In the genomic region with DNA sequence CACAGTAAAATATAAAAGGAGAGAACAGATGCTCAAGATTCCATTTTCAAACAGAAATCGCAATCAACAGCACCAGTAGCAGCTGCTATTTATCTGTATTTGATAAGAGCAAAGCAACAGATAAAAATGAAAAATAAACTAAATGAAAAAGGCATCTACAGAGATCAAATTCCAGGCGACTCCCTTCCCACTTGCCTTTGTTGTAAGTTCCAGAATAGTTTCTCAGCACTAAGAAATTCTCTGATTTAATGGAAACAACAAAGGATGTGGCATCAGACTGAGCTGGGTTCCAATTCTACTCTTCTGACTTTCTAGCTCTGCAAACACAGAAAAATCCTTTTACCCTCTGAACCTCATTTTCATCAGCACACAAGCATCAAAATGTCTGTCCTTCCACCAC, we compare ENCODE assay signal across 21 cellular contexts.
DNase-seq lines count a peak whose midpoint lies in the region; ATAC-seq and TF ChIP-seq lines count a peak whose summit lies in the region.
"Had no signal": no experiment of that assay in that cellular context is flagged by ENCODE, and none has a peak within 500 bp of the region (broad histone marks: within the 10 kb centered on the region; RNA-seq: fewer than 3 reads in every experiment).

No MANE protein-coding gene starts in this region.

- peak overlapping the region; percentile 98 for H3K27ac ChIP-seq in neutrophil
- H3K27ac ChIP-seq in effector memory CD4-positive, alpha-beta T cell (ENCODE audit: insufficient read depth, low read length, poor library complexity, severe bottlenecking) = no peak overlapping the region
- H3K27ac ChIP-seq: C4-2B had no signal

- TF ChIP-seq CTCF in AG10803 (conservative IDR thresholded peaks at IDR 0.05; ENCODE audit: low read length) (no peak), neutrophil (IDR thresholded peaks at IDR 0.05) (no peak)

- no peak for ATAC-seq in sciatic nerve
- ATAC-seq: Right ventricle myocardium inferior had no signal

- H3K36me3 ChIP-seq in neutrophil = no peaks in the 10 kb centered on the region
- no peaks in the 10 kb centered on the region for H3K36me3 ChIP-seq in effector memory CD4-positive, alpha-beta T cell (ENCODE audit: control insufficient read depth, insufficient read depth, low read length)
- H3K36me3 ChIP-seq: MG63 had no signal

- H3K4me3 ChIP-seq in AG10803 (ENCODE audit: low read length) = no peak overlapping the region
- no peak overlapping the region for H3K4me3 ChIP-seq in neutrophil (ENCODE audit: low read depth in 1 of 2, low read length in 1 of 2)
- H3K4me3 ChIP-seq in effector memory CD4-positive, alpha-beta T cell (ENCODE audit: insufficient read depth, low read depth, low read length, poor library complexity, severe bottlenecking) = no peak overlapping the region
- H3K4me3 ChIP-seq: MG63 had no signal

- DNase-seq in AG10803 (ENCODE audit: low read depth) (peak; percentile 39), NCI-H226 (peak; percentile 66), fibroblast of gingiva (ENCODE audit: low read depth) (peak; percentile 4), erythroblast (lab: John Stamatoyannopoulos, UW) (no peak), sciatic nerve (ENCODE audit: low spot score) (no peak)
- no peak for DNase-seq in effector memory CD4-positive, alpha-beta T cell
- DNase-seq: Calu3; CD8-positive, alpha-beta memory T cell; DMS153; Kasumi-1; MG63; NCI-H1417; NCI-H1694 treated with DMSO at 0.1 percent for 48 hours; NCI-H2081 treated with DMSO at 0.1 percent for 48 hours; NCI-H2171 treated with DMSO at 0.1 percent for 48 hours; NCI-H446; NCI-H526 treated with DMSO at 0.1 percent for 48 hours; OCI-M1 had no signal

- no peaks in the 10 kb centered on the region for H3K27me3 ChIP-seq in neutrophil
- H3K27me3 ChIP-seq in effector memory CD4-positive, alpha-beta T cell (replicated peaks; ENCODE audit: control insufficient read depth, insufficient read depth, low read length, poor library complexity, severe bottlenecking) = no peaks in the 10 kb centered on the region
- H3K27me3 ChIP-seq: MG63 had no signal

- no peak for TF ChIP-seq POLR2A in erythroblast (IDR thresholded peaks at IDR 0.05; ENCODE audit: low read length)

- no peaks in the 10 kb centered on the region for H3K9me3 ChIP-seq in neutrophil
- H3K9me3 ChIP-seq in effector memory CD4-positive, alpha-beta T cell (ENCODE audit: control insufficient read depth, low read length) = no peaks in the 10 kb centered on the region
- H3K9me3 ChIP-seq: MG63 had no signal

- peaks cover 42 to 57% of the 10 kb centered on the region in 2 experiments for H3K4me1 ChIP-seq in neutrophil (ENCODE audit: control insufficient read depth in 1 of 2, insufficient read depth in 1 of 2, low read depth in 1 of 2, low read length in 1 of 2)
- no peaks in the 10 kb centered on the region for H3K4me1 ChIP-seq in effector memory CD4-positive, alpha-beta T cell (ENCODE audit: control insufficient read depth, insufficient read depth, low read length, poor library complexity, severe bottlenecking)

- intact Hi-C loops in sciatic nerve (cut with DNase I) = no loop called here

Comparison
In these comparisons a context has a peak if more than half of its experiments do, and no peak if none do; other contexts are left out.
1. DNase-seq: peak in AG10803 (single experiment), NCI-H226 (single experiment) and fibroblast of gingiva (single experiment); none in effector memory CD4-positive, alpha-beta T cell (0 of 3), erythroblast (0 of 2) and sciatic nerve (single experiment).